In genomic region chr11:134047586-134047999, GRCh38 we compare ENCODE assay signal across 12 cellular contexts. TPM values are rescaled to one million over a fixed set of nuclear protein-coding genes. Genes with fewer than 3 reads are reported as not detected.
DNase-seq lines count a peak whose midpoint lies in the region; ATAC-seq and TF ChIP-seq lines count a peak whose summit lies in the region.
"Had no signal": no experiment of that assay in that cellular context is flagged by ENCODE, and none has a peak within 500 bp of the region (broad histone marks: within the 10 kb centered on the region; RNA-seq: fewer than 3 reads in every experiment).

No MANE protein-coding gene starts in this region.

- peaks cover 73% of the 10 kb centered on the region for H3K4me1 Mint-ChIP-seq in nephron progenitor cell
- H3K4me1 Mint-ChIP-seq: stimulated activated memory B cell treated with anti-CD40 and anti-IgM and Interleukin-4, amounts not matched to agents 10 μg/mL and 1 μg/mL and 100 μg/mL, for 72 hours had no signal

- in situ Hi-C loops in astrocyte of the spinal cord (cut with HindIII; ENCODE audit: low sequenced_read_pairs): no loop called here

- no peaks in the 10 kb centered on the region for H3K9me3 Mint-ChIP-seq in nephron progenitor cell
- H3K9me3 Mint-ChIP-seq: activated B cell treated with CpG ODN at 0.5 μM for 24 hours; stimulated activated memory B cell treated with anti-CD40 and anti-IgM and Interleukin-4, amounts not matched to agents 10 μg/mL and 1 μg/mL and 100 μg/mL, for 72 hours had no signal

- no peaks in the 10 kb centered on the region for H3K36me3 Mint-ChIP-seq in nephron progenitor cell (ENCODE audit: low read depth)
- H3K36me3 Mint-ChIP-seq: stimulated activated memory B cell treated with anti-CD40 and anti-IgM and Interleukin-4, amounts not matched to agents 10 μg/mL and 1 μg/mL and 100 μg/mL, for 72 hours had no signal

- ATAC-seq in GM21360 (IDR thresholded peaks at IDR 0.05; ENCODE audit: unreplicated experiment): no peak
- ATAC-seq: stimulated activated memory B cell treated with anti-CD40 and anti-IgM and Interleukin-4, amounts not matched to agents 10 μg/mL and 1 μg/mL and 100 μg/mL, for 72 hours had no signal

- TF ChIP-seq CTCF in HEK293 (tag by site-specific recombination; IDR thresholded peaks at IDR 0.05): no peak
- no peak for TF ChIP-seq CTCF in astrocyte of the spinal cord (IDR thresholded peaks at IDR 0.05; ENCODE audit: low read depth, low read length)
- TF ChIP-seq CTCF in nephron progenitor cell (IDR thresholded peaks at IDR 0.05): no peak

- POLR2A ChIA-PET in HEK293 (lab: Yijun Ruan, JAX): no interaction called here

- no peak overlapping the region for H3K27ac Mint-ChIP-seq in nephron progenitor cell
- H3K27ac Mint-ChIP-seq: activated B cell treated with CpG ODN at 0.5 μM for 24 hours; stimulated activated memory B cell treated with anti-CD40 and anti-IgM and Interleukin-4, amounts not matched to agents 10 μg/mL and 1 μg/mL and 100 μg/mL, for 72 hours had no signal

- CTCF ChIA-PET in HEK293 (lab: Yijun Ruan, JAX): interaction anchor here (0.6 to 2.4 kb wide), 7 partner anchors 10 to 120 kb away, joined by 3 to 13 read pairs (median 4); no protein-coding TSS in a partner anchor

- no peaks in the 10 kb centered on the region for H3K9me3 ChIP-seq in HEK293 (ENCODE audit: control insufficient read depth, insufficient read depth, low read depth, low read length)
- H3K9me3 ChIP-seq: neutrophil had no signal

- H3K27ac ChIP-seq in HEK293 (ENCODE audit: extremely low read depth, low read depth, low read length): no peak overlapping the region
- H3K27ac ChIP-seq in temporal lobe (ENCODE audit: low read depth, low read length): peak overlapping the region; percentile 82
- H3K27ac ChIP-seq: neutrophil had no signal

- no peak overlapping the region for H3K4me3 Mint-ChIP-seq in nephron progenitor cell
- H3K4me3 Mint-ChIP-seq: activated B cell treated with CpG ODN at 0.5 μM for 24 hours; stimulated activated memory B cell treated with anti-CD40 and anti-IgM and Interleukin-4, amounts not matched to agents 10 μg/mL and 1 μg/mL and 100 μg/mL, for 72 hours had no signal

- no peaks in the 10 kb centered on the region for H3K36me3 ChIP-seq in HEK293 (ENCODE audit: control insufficient read depth in 2 of 2, insufficient read depth in 1 of 2, low read length in 2 of 2)
- H3K36me3 ChIP-seq: neutrophil had no signal

- H3K4me3 ChIP-seq in HEK293 (ENCODE audit: low read depth, low read length) (no peak overlapping the region), astrocyte of the spinal cord (ENCODE audit: low read depth, low read length) (peak overlapping the region; percentile 8)

- H3K27me3 Mint-ChIP-seq in nephron progenitor cell (ENCODE audit: low read depth, poor library complexity): peaks cover 38% of the 10 kb centered on the region

- no peaks in the 10 kb centered on the region for H3K4me1 ChIP-seq in HEK293 (ENCODE audit: control insufficient read depth, insufficient read depth, low read length)

- peak; percentile 58 for DNase-seq in astrocyte of the spinal cord (ENCODE audit: low read depth, low spot score)
- peak; percentile 63 for DNase-seq in inferior parietal cortex (ENCODE audit: extremely low spot score)
- no peak for DNase-seq in stimulated activated CD4-positive, alpha-beta T cell treated with anti-CD3 and anti-CD28 coated beads, Interleukin-4, amount 100 ng/mL, for 24 hours
- DNase-seq in nephron progenitor cell: no peak
- DNase-seq in NCI-H1694 (lab: John Stamatoyannopoulos, UW): no peak
- DNase-seq: activated B cell treated with CpG ODN at 0.5 μM for 24 hours, NCI-H2029 treated with DMSO at 0.1 percent for 48 hours had no signal

TF ChIP-seq in HEK293, 187 proteins besides CTCF, POLR2A, EP300 and RAD21:
- TF ChIP-seq SP2 (tag by site-specific recombination; IDR thresholded peaks at IDR 0.05) (0 out of 2 replicates have a peak, but pooled peaks have one; percentile 15), GLIS1 (tag by site-specific recombination; IDR thresholded peaks at IDR 0.05) (peak; percentile 76), ZNF555 (tag by site-specific recombination; conservative IDR thresholded peaks at IDR 0.05) (no peak), EGR2 (tag by site-specific recombination; IDR thresholded peaks at IDR 0.05; ENCODE audit: low read depth) (peak; percentile 79), SP3 (tag by site-specific recombination; IDR thresholded peaks at IDR 0.05) (peak; percentile 55; the same call in 1 of the 2 replicates), KLF9 (tag by site-specific recombination; IDR thresholded peaks at IDR 0.05; ENCODE audit: low read depth) (peak; percentile 21; the same call in 1 of the 2 replicates), ZIC2 (tag by site-specific recombination; IDR thresholded peaks at IDR 0.05) (peak; percentile 68), ZNF2 (tag by site-specific recombination; IDR thresholded peaks at IDR 0.05) (no peak), PATZ1 (tag by site-specific recombination; IDR thresholded peaks at IDR 0.05) (0 out of 2 replicates have a peak, but pooled peaks have one; percentile 15), ZFHX2 (tag by site-specific recombination; conservative IDR thresholded peaks at IDR 0.05) (peak; percentile 63), ZNF362 (tag by site-specific recombination; IDR thresholded peaks at IDR 0.05) (no peak), PRDM10 (tag by site-specific recombination; IDR thresholded peaks at IDR 0.05) (0 out of 2 replicates have a peak, but pooled peaks have one; percentile 28)

RNA-seq across cellular contexts. Expression of gene JAM3, which starts 21.3 kb away (rescaled TPM):
- 28.5 TPM for total RNA-seq in temporal lobe

Comparison
In these comparisons a context has a peak if more than half of its experiments do, and no peak if none do; other contexts are left out.
1. DNase-seq: peak in astrocyte of the spinal cord (single experiment) and inferior parietal cortex (single experiment); none in stimulated activated CD4-positive, alpha-beta T cell treated with anti-CD3 and anti-CD28 coated beads, Interleukin-4, amount 100 ng/mL, for 24 hours (single experiment), nephron progenitor cell (single experiment) and NCI-H1694 (single experiment).